In genomic region chr3:30720586-30721313, GRCh38 we compare ENCODE assay signal across 12 cellular contexts.
DNase-seq lines count a peak whose midpoint lies in the region; ATAC-seq and TF ChIP-seq lines count a peak whose summit lies in the region.
"Had no signal": no experiment of that assay in that cellular context is flagged by ENCODE, and none has a peak within 500 bp of the region (broad histone marks: within the 10 kb centered on the region; RNA-seq: fewer than 3 reads in every experiment).

No MANE protein-coding gene starts in this region.

- POLR2A ChIA-PET in Panc1 (lab: Charles Lee) = no interaction called here

- BruUV-seq in Panc1 (replicated peaks; lab: Mats Ljungman, UMichigan) = no TSS peak

- peak overlapping the region; percentile 30 for H3K4me2 ChIP-seq in fibroblast of lung (ENCODE audit: extremely low read depth, insufficient read depth, low read length)

- DNase-seq in ELR (ENCODE audit: low read depth) = peak; percentile 92
- peak; percentile 77 for DNase-seq in Panc1 (ENCODE audit: low read depth, low spot score)
- peak; percentile 83 to 86 for DNase-seq in fibroblast of lung (ENCODE audit: low read depth in 2 of 2)
- peak; percentile 100 for DNase-seq in renal cortical epithelial cell (ENCODE audit: low read depth)
- no peak for DNase-seq in NCI-H146 treated with DMSO at 0.1 percent for 48 hours (lab: John Stamatoyannopoulos, UW; ENCODE audit: unreplicated experiment)
- DNase-seq: activated CD4-positive, alpha-beta memory T cell treated with anti-CD3 and anti-CD28 coated beads for 36 hours; activated naive CD8-positive, alpha-beta T cell treated with anti-CD3 and anti-CD28 coated beads, Interleukin-2, amount 10 ng/mL, durations not matched to agents 7 days and 5 days; left lung; psoas muscle; SJCRH30 had no signal

- no peak for TF ChIP-seq POLR2A in gastroesophageal sphincter (IDR thresholded peaks at IDR 0.05)

- in situ Hi-C loops in Panc1 (cut with HindIII; ENCODE audit: low pct_unique_long_range_greater_than_20kb, low sequenced_read_pairs) = no loop called here

- no peak overlapping the region for H3K9ac ChIP-seq in fibroblast of lung (ENCODE audit: insufficient read depth, low read length)

- peak; percentile 94 for ATAC-seq in Panc1
- ATAC-seq in gastroesophageal sphincter = no peak
- ATAC-seq in HG03432 (IDR thresholded peaks at IDR 0.05; ENCODE audit: unreplicated experiment) = no peak
- ATAC-seq: left lung, psoas muscle had no signal

- H3K27me3 ChIP-seq in Panc1 (ENCODE audit: control insufficient read depth, insufficient read depth, low read length) (no peaks in the 10 kb centered on the region), fibroblast of lung (ENCODE audit: control insufficient read depth, insufficient read depth, low read length) (no peaks in the 10 kb centered on the region), gastroesophageal sphincter (no peaks in the 10 kb centered on the region)
- H3K27me3 ChIP-seq: left lung, SJCRH30 had no signal

- CTCF ChIA-PET in Panc1 (lab: Charles Lee) = no interaction called here

- no peak overlapping the region for H2AFZ ChIP-seq in fibroblast of lung (ENCODE audit: low read length)

- H3K36me3 ChIP-seq in Panc1 (ENCODE audit: control insufficient read depth, insufficient read depth, low read length) (no peaks in the 10 kb centered on the region), fibroblast of lung (ENCODE audit: control insufficient read depth, insufficient read depth, low read length) (no peaks in the 10 kb centered on the region), gastroesophageal sphincter (peaks cover 0 to 3% of the 10 kb centered on the region in 2 donors)
- H3K36me3 ChIP-seq: left lung, SJCRH30 had no signal

- H3K9me3 ChIP-seq in Panc1 (ENCODE audit: control insufficient read depth, insufficient read depth, low read depth, low read length) = no peaks in the 10 kb centered on the region
- no peaks in the 10 kb centered on the region for H3K9me3 ChIP-seq in fibroblast of lung (ENCODE audit: control insufficient read depth, insufficient read depth, low read depth, low read length)
- no peaks in the 10 kb centered on the region for H3K9me3 ChIP-seq in gastroesophageal sphincter
- H3K9me3 ChIP-seq: left lung, psoas muscle, SJCRH30 had no signal

- H3K4me1 ChIP-seq in Panc1 (ENCODE audit: control insufficient read depth, insufficient read depth, low read length) = peaks cover 12% of the 10 kb centered on the region
- peaks cover 4% of the 10 kb centered on the region for H3K4me1 ChIP-seq in fibroblast of lung (ENCODE audit: control insufficient read depth, extremely low read depth, insufficient read depth, low read length)
- H3K4me1 ChIP-seq in gastroesophageal sphincter = no peaks in the 10 kb centered on the region
- H3K4me1 ChIP-seq: left lung, psoas muscle, SJCRH30 had no signal

- H4K20me1 ChIP-seq in fibroblast of lung (ENCODE audit: control insufficient read depth, extremely low read depth, insufficient read depth, low read length) = no peaks in the 10 kb centered on the region

- H3K79me2 ChIP-seq in fibroblast of lung (ENCODE audit: control insufficient read depth, insufficient read depth, low read length) = no peaks in the 10 kb centered on the region

- TF ChIP-seq EP300 in gastroesophageal sphincter (IDR thresholded peaks at IDR 0.05) = no peak

- TF ChIP-seq CTCF in Panc1 (IDR thresholded peaks at IDR 0.05) = no peak
- no peak for TF ChIP-seq CTCF in fibroblast of lung (conservative IDR thresholded peaks at IDR 0.05 in 1 of 2, IDR thresholded peaks at IDR 0.05 in 1 of 2; ENCODE audit: low read depth in 1 of 2, low read length in 2 of 2)
- TF ChIP-seq CTCF in gastroesophageal sphincter (IDR thresholded peaks at IDR 0.05) = no peak

- H3K27ac ChIP-seq in Panc1 (ENCODE audit: low read length) (peak overlapping the region; percentile 93), fibroblast of lung (ENCODE audit: insufficient read depth, low read length) (peak overlapping the region; percentile 63), gastroesophageal sphincter (no peak overlapping the region)
- H3K27ac ChIP-seq: left lung, psoas muscle, SJCRH30 had no signal

- H3K4me3 ChIP-seq in Panc1 (ENCODE audit: low read depth in 2 of 2, low read length in 2 of 2) = no peak overlapping the region
- H3K4me3 ChIP-seq in fibroblast of lung (replicated peaks in 1 of 4; ENCODE audit: control extremely low read depth in 1 of 4, insufficient read depth in 1 of 4, low read depth in 3 of 4, low read length in 4 of 4) = no peak overlapping the region
- H3K4me3 ChIP-seq in gastroesophageal sphincter = no peak overlapping the region
- H3K4me3 ChIP-seq: left lung, psoas muscle, SJCRH30 had no signal

- intact Hi-C loops in Panc1 (cut with micrococcal nuclease; ENCODE audit: unreplicated experiment) = no loop called here

- WGBS in gastroesophageal sphincter (ENCODE audit: low coverage in 1 of 2), 2 donors = 58 to 84% methylated on average over 3 to 5 of the region's 5 CpGs

Comparison
In these comparisons a context has a peak if more than half of its experiments do, and no peak if none do; other contexts are left out.
1. H3K27ac ChIP-seq: peak in Panc1 (single experiment) and fibroblast of lung (single experiment); none in gastroesophageal sphincter (0 of 4).